Comparison of ENCODE assay signal across 23 cellular contexts in the genomic region with DNA sequence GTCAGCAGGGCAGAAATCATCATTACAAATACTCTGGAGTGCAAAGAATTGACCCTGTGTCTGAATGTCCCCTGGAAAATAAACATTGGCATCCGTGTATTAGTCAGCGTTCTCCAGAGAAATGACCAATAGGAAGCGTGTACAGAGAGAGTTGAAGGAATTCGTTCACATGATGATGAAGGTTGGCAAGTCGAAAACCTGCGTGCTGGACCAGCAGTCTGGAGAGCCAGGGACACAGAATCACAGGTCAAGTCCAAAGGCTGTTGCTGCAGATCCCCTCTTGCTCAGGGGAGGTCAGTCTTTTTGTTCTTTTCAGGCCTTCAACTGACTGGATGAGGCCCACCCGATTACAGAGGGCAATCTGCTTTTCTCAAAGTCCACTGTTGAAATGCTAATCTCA. TPM values are rescaled to one million over a fixed set of nuclear protein-coding genes. Genes with fewer than 3 reads are reported as not detected.
DNase-seq lines count a peak whose midpoint lies in the region; ATAC-seq, FAIRE-seq and TF ChIP-seq lines count a peak whose summit lies in the region.
"Had no signal": no experiment of that assay in that cellular context is flagged by ENCODE, and none has a peak within 500 bp of the region (broad histone marks: within the 10 kb centered on the region; RNA-seq: fewer than 3 reads in every experiment).

No MANE protein-coding gene starts in this region.

- H2AFZ ChIP-seq in keratinocyte (ENCODE audit: control insufficient read depth, low read length) = no peak overlapping the region

- H3K27ac ChIP-seq in HEK293 (ENCODE audit: extremely low read depth, low read depth, low read length) (no peak overlapping the region), keratinocyte (ENCODE audit: control insufficient read depth, insufficient read depth, low read length) (no peak overlapping the region), tibial artery (peak overlapping the region; percentile 17 to 43)

- no peak for TF ChIP-seq CTCF in HEK293 (tag by site-specific recombination; IDR thresholded peaks at IDR 0.05)
- no peak for TF ChIP-seq CTCF in keratinocyte (optimal IDR thresholded peaks at IDR 0.05 in 1 of 3, IDR thresholded peaks at IDR 0.05 in 1 of 3, conservative IDR thresholded peaks at IDR 0.05 in 1 of 3; ENCODE audit: extremely low read depth in 1 of 3, insufficient read depth in 2 of 3, low read length in 3 of 3)
- TF ChIP-seq CTCF in tibial artery (IDR thresholded peaks at IDR 0.05) = no peak

- no peaks in the 10 kb centered on the region for H3K36me3 ChIP-seq in HEK293 (ENCODE audit: control insufficient read depth in 2 of 2, insufficient read depth in 1 of 2, low read length in 2 of 2)
- no peaks in the 10 kb centered on the region for H3K36me3 ChIP-seq in keratinocyte (ENCODE audit: control insufficient read depth in 2 of 2, extremely low read depth in 1 of 2, insufficient read depth in 2 of 2, low read length in 2 of 2)
- H3K36me3 ChIP-seq in tibial artery = no peaks in the 10 kb centered on the region
- H3K36me3 ChIP-seq: upper lobe of left lung had no signal

- H3K9me1 ChIP-seq in keratinocyte (ENCODE audit: control insufficient read depth, extremely low read depth, insufficient read depth, low read length) = no peaks in the 10 kb centered on the region

- H3K79me2 ChIP-seq in keratinocyte (ENCODE audit: control insufficient read depth, insufficient read depth, low read length) = no peaks in the 10 kb centered on the region

- no peaks in the 10 kb centered on the region for H3K27me3 ChIP-seq in keratinocyte (ENCODE audit: control insufficient read depth, extremely low read depth, insufficient read depth, low read length)
- H3K27me3 ChIP-seq in tibial artery = no peaks in the 10 kb centered on the region
- H3K27me3 ChIP-seq: upper lobe of left lung had no signal

- H3K4me1 ChIP-seq in HEK293 (ENCODE audit: control insufficient read depth, insufficient read depth, low read length) = no peaks in the 10 kb centered on the region
- H3K4me1 ChIP-seq in keratinocyte (ENCODE audit: control insufficient read depth, extremely low read depth, insufficient read depth, low read length) = no peaks in the 10 kb centered on the region
- H3K4me1 ChIP-seq in tibial artery = peaks cover 0 to 10% (median 0%) of the 10 kb centered on the region in 4 donors

- H3K9me3 ChIP-seq in HEK293 (ENCODE audit: control insufficient read depth, insufficient read depth, low read depth, low read length) (no peaks in the 10 kb centered on the region), keratinocyte (ENCODE audit: control insufficient read depth, low read depth, low read length) (no peaks in the 10 kb centered on the region), tibial artery (no peaks in the 10 kb centered on the region)
- H3K9me3 ChIP-seq: upper lobe of left lung had no signal

- no peak for ATAC-seq in HG03280 (IDR thresholded peaks at IDR 0.05; ENCODE audit: unreplicated experiment)
- ATAC-seq: activated CD8-positive, alpha-beta memory T cell treated with anti-CD3 and anti-CD28 coated beads, Interleukin-2, amount 10 ng/mL, durations not matched to agents 7 days and 5 days; activated naive CD8-positive, alpha-beta T cell treated with anti-CD3 and anti-CD28 coated beads, Interleukin-2, amount 50 U/mL, for 24 hours; HCT116; stimulated activated naive CD8-positive, alpha-beta T cell treated with anti-CD3 and anti-CD28 coated beads, Interleukin-15, Interleukin-2, amounts not matched to agents 100 U/mL and 50 U/mL, for 24 hours had no signal

- intact Hi-C loops in tibial artery (cut with DNase I; ENCODE audit: low total_unique reads) = no loop called here

- H4K20me1 ChIP-seq in keratinocyte (ENCODE audit: control insufficient read depth, extremely low read depth, insufficient read depth, low read length) = no peaks in the 10 kb centered on the region

- H3K4me2 ChIP-seq in keratinocyte (ENCODE audit: control insufficient read depth, extremely low read depth, insufficient read depth, low read depth, low read length) = no peak overlapping the region

- H3K4me3 ChIP-seq in HEK293 (ENCODE audit: low read depth, low read length) (no peak overlapping the region), keratinocyte (ENCODE audit: control insufficient read depth in 2 of 3, extremely low read depth in 1 of 3, insufficient read depth in 2 of 3, low read depth in 1 of 3, low read length in 3 of 3) (no peak overlapping the region), tibial artery (no peak overlapping the region)
- H3K4me3 ChIP-seq: coronary artery, upper lobe of left lung had no signal

- FAIRE-seq in keratinocyte (lab: Jason Lieb, UNC) = peak; percentile 36
- FAIRE-seq: small intestine had no signal

- CTCF ChIA-PET in HEK293 (lab: Yijun Ruan, JAX) = no interaction called here

- dilution Hi-C loops in keratinocyte (cut with MboI; ENCODE audit: extremely low pct_ligation_motif_present, low sequenced_read_pairs) = loop anchor here (10.0 kb wide), 1 partner anchor 62 kb away; no protein-coding TSS in a partner anchor

- POLR2A ChIA-PET in HEK293 (lab: Yijun Ruan, JAX) = no interaction called here

- H3K9ac ChIP-seq in keratinocyte (ENCODE audit: control insufficient read depth, extremely low read depth, insufficient read depth, low read length) = no peak overlapping the region

- DNase-seq in dedifferentiated amniotic fluid mesenchymal stem cell (ENCODE audit: extremely low spot score) = peak; percentile 12
- no peak for DNase-seq in keratinocyte (ENCODE audit: low read depth, low spot score)
- DNase-seq in tibial artery = no peak
- no peak for DNase-seq in occipital lobe (lab: John Stamatoyannopoulos, UW)
- no peak for DNase-seq in foreskin melanocyte
- DNase-seq: activated CD4-positive, alpha-beta T cell treated with anti-CD3 and anti-CD28 coated beads for 4 hours; activated CD8-positive, alpha-beta memory T cell treated with anti-CD3 and anti-CD28 coated beads, Interleukin-2, amount 10 ng/mL, durations not matched to agents 7 days and 5 days; activated effector memory CD4-positive, alpha-beta T cell treated with anti-CD3 and anti-CD28 coated beads, Interleukin-2, amount 50 U/mL, for 16 hours; activated naive CD8-positive, alpha-beta T cell treated with anti-CD3 and anti-CD28 coated beads, Interleukin-2, amount 50 U/mL, for 24 hours; COR-L47; NCI-H1417 treated with DMSO at 0.1 percent for 48 hours; NCI-H526; small intestine; stimulated activated naive CD8-positive, alpha-beta T cell treated with anti-CD3 and anti-CD28 coated beads, Interleukin-15, Interleukin-2, amounts not matched to agents 100 U/mL and 50 U/mL, for 24 hours; upper lobe of left lung had no signal

TF ChIP-seq in HEK293, 187 proteins besides CTCF, POLR2A, EP300 and RAD21:
- no peak for TF ChIP-seq ZNF48 (tag by site-specific recombination; IDR thresholded peaks at IDR 0.05)
- TF ChIP-seq ZNF10 (tag by site-specific recombination; IDR thresholded peaks at IDR 0.05) = 0 out of 2 replicates have a peak, but pooled peaks have one; percentile 51
TF ChIP-seq in HEK293: peak in this region for 1.

RNA-seq across cellular contexts. Expression of gene GP9, which starts 16.6 kb away (rescaled TPM):
- not detected in 3 replicates for polyA plus RNA-seq in keratinocyte
- not detected for polyA plus RNA-seq in keratinocyte (2011; ENCODE audit: low read depth)
- polyA plus RNA-seq in keratinocyte (2011; cell fraction: cytosol; rRNA removed) = not detected in 2 replicates
- polyA plus RNA-seq in keratinocyte (2011; cell fraction: nucleus; rRNA removed) = not detected in 2 replicates
- polyA plus RNA-seq in keratinocyte (2012; ENCODE audit: low replicate concordance) = not detected in 2 replicates
- not detected in 3 replicates for polyA minus RNA-seq in keratinocyte
- polyA minus RNA-seq in keratinocyte (2011; cell fraction: cytosol; rRNA and poly(A)+ RNA removed) = not detected
- polyA minus RNA-seq in keratinocyte (2011; cell fraction: nucleus; rRNA and poly(A)+ RNA removed) = not detected in 2 replicates
- total RNA-seq in occipital lobe = not detected
- total RNA-seq: activated CD8-positive, alpha-beta memory T cell treated with anti-CD3 and anti-CD28 coated beads, Interleukin-2, amount 10 ng/mL, durations not matched to agents 7 days and 5 days; glomerular endothelial cell; MCF 10A; pulmonary artery endothelial cell had no signal
- polyA plus RNA-seq: neural cell had no signal

RNA-seq across cellular contexts. Expression of gene RAB43, which starts 44.4 kb away (rescaled TPM):
- 8.1 to 12.4 TPM (median 12.3 TPM) in 3 replicates for polyA plus RNA-seq in keratinocyte
- 0.91 TPM for polyA plus RNA-seq in keratinocyte (2011; ENCODE audit: low read depth)
- polyA plus RNA-seq in keratinocyte (2011; cell fraction: cytosol; rRNA removed) = 5.9 and 15.7 TPM in 2 replicates
- 16.5 and 25.3 TPM in 2 replicates for polyA plus RNA-seq in keratinocyte (2011; cell fraction: nucleus; rRNA removed)
- 4.6 and 20.7 TPM in 2 replicates for polyA plus RNA-seq in keratinocyte (2012; ENCODE audit: low replicate concordance)
- 13.8 to 33.9 TPM (median 14.7 TPM) in 3 replicates for polyA minus RNA-seq in keratinocyte
- polyA minus RNA-seq in keratinocyte (2011; cell fraction: cytosol; rRNA and poly(A)+ RNA removed) = 15.0 TPM
- polyA minus RNA-seq in keratinocyte (2011; cell fraction: nucleus; rRNA and poly(A)+ RNA removed) = 13.9 and 14.2 TPM in 2 replicates
- 3.3 TPM for total RNA-seq in occipital lobe

Comparison
In these comparisons a context has a peak if more than half of its experiments do, and no peak if none do; other contexts are left out.
1. H3K27ac ChIP-seq: peak in tibial artery (2 of 2); none in HEK293 (single experiment) and keratinocyte (single experiment).